Comparison of ENCODE assay signal across 18 cellular contexts in the genomic region with DNA sequence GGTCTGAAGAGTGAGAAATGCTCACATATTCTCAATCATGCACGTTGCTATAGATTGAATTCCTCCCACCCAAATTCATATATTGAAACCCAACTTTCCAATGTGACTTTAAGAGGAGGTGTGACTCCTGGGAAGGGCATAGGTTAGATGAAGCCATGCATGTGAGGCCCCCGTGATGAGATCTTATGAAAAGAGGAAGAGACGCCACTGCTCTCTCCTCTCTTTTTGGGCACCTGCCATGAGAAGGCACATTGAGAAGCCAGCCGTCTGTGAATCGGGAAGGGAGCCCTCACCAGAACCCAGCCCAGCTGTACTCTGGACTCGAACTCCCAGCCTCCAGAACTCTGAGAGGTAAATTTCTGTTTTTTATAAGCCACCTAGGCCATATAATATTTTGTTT.
DNase-seq lines count a peak whose midpoint lies in the region; TF ChIP-seq lines count a peak whose summit lies in the region.
"Had no signal": no experiment of that assay in that cellular context is flagged by ENCODE, and none has a peak within 500 bp of the region (broad histone marks: within the 10 kb centered on the region; RNA-seq: fewer than 3 reads in every experiment).

No MANE protein-coding gene starts in this region.

- H3K27me3 Mint-ChIP-seq in endodermal cell (ENCODE audit: insufficient read depth) = peaks cover 25% of the 10 kb centered on the region

- H3K36me3 Mint-ChIP-seq in endodermal cell (ENCODE audit: low read depth) = no peaks in the 10 kb centered on the region
- H3K36me3 Mint-ChIP-seq: CD4-positive, alpha-beta memory T cell had no signal

- no peaks in the 10 kb centered on the region for H3K36me3 ChIP-seq in endodermal cell (ENCODE audit: control insufficient read depth, insufficient read depth, low read length)

- H3K4me3 Mint-ChIP-seq in endodermal cell = no peak overlapping the region
- H3K4me3 Mint-ChIP-seq: CD4-positive, alpha-beta memory T cell; GM23338; H9 had no signal

- peaks cover 3% of the 10 kb centered on the region for H3K4me1 ChIP-seq in endodermal cell (ENCODE audit: control insufficient read depth, insufficient read depth, low read length)
- H3K4me1 ChIP-seq: A549 had no signal

- H3K4me3 ChIP-seq in endodermal cell (ENCODE audit: low read length) = no peak overlapping the region
- H3K4me3 ChIP-seq: A549, GM23338 had no signal

- no peak overlapping the region for H3K27ac ChIP-seq in endodermal cell (ENCODE audit: low read depth, low read length)
- H3K27ac ChIP-seq: A549 had no signal

- peaks cover 29% of the 10 kb centered on the region for H3K4me1 Mint-ChIP-seq in endodermal cell
- H3K4me1 Mint-ChIP-seq: CD4-positive, alpha-beta memory T cell; GM23338 had no signal

- WGBS in endodermal cell (ENCODE audit: insufficient coverage in 1 of 2, insufficient read length in 1 of 2), 2 experiments = 93 to 97% methylated on average over 2 to 6 of the region's 6 CpGs

- peaks cover 30% of the 10 kb centered on the region for H3K27me3 ChIP-seq in endodermal cell (ENCODE audit: control insufficient read depth, insufficient read depth, low read length, poor library complexity, severe bottlenecking)

- no peak overlapping the region for H3K27ac Mint-ChIP-seq in endodermal cell
- H3K27ac Mint-ChIP-seq: CD4-positive, alpha-beta memory T cell; GM23338 had no signal

- H3K9ac ChIP-seq in endodermal cell (ENCODE audit: extremely low read depth, low read length, poor library complexity, severe bottlenecking) = no peak overlapping the region

- H3K9me3 ChIP-seq in endodermal cell (ENCODE audit: control insufficient read depth, low read length) = no peaks in the 10 kb centered on the region
- H3K9me3 ChIP-seq: A549 had no signal

- DNase-seq in SKM-1 treated with dmso at 0.1 percent for 144 hours (lab: John Stamatoyannopoulos, UW; ENCODE audit: unreplicated experiment) = peak; percentile 2
- no peak for DNase-seq in SKM-1 (lab: John Stamatoyannopoulos, UW; ENCODE audit: unreplicated experiment)
- peak; percentile 43 for DNase-seq in globus pallidus (ENCODE audit: low spot score)
- DNase-seq in pons (ENCODE audit: low spot score) = peak; percentile 80
- no peak for DNase-seq in NCI-H1105 (lab: John Stamatoyannopoulos, UW)
- DNase-seq in endodermal cell = no peak
- DNase-seq: 8988T; ACHN; AML-193; Calu3; CD4-positive, alpha-beta memory T cell; COR-L47; DMS53; DMS79 treated with DMSO at 0.1 percent for 48 hours; GF-D8; H9 had no signal

- no peak for TF ChIP-seq CTCF in endodermal cell (conservative IDR thresholded peaks at IDR 0.05)

- no peaks in the 10 kb centered on the region for H3K9me3 Mint-ChIP-seq in endodermal cell

Comparison
In these comparisons a context has a peak if more than half of its experiments do, and no peak if none do; other contexts are left out.
1. DNase-seq: peak in SKM-1 treated with dmso at 0.1 percent for 144 hours (single experiment), globus pallidus (single experiment) and pons (single experiment); none in SKM-1 (single experiment), NCI-H1105 (single experiment) and endodermal cell (single experiment).